8 cellular contexts compared by ENCODE assay signal in genomic region chr3:71127463-71128243, GRCh38.
DNase-seq lines count a peak whose midpoint lies in the region; FAIRE-seq and TF ChIP-seq lines count a peak whose summit lies in the region.

No MANE protein-coding gene starts in this region.

- TF ChIP-seq CTCF in fibroblast of the aortic adventitia (IDR thresholded peaks at IDR 0.05; ENCODE audit: insufficient read depth, low read length), result no peak
- no peak for TF ChIP-seq CTCF in D721Med (IDR thresholded peaks at IDR 0.05; ENCODE audit: insufficient read depth, missing control alignments)

- POLR2A ChIA-PET in activated CD4-positive, alpha-beta memory T cell treated with anti-CD3 and anti-CD28 coated beads, Interleukin-2, amount 10 ng/mL, durations not matched to agents 7 days and 5 days (lab: Charles Lee), result interaction anchor here (0.9 to 4.6 kb wide), 6 partner anchors 12 to 64 kb away, joined by 3 to 76 read pairs (median 7); no protein-coding TSS in a partner anchor

- CTCF ChIA-PET in activated CD4-positive, alpha-beta memory T cell treated with anti-CD3 and anti-CD28 coated beads, Interleukin-2, amount 10 ng/mL, durations not matched to agents 7 days and 5 days (lab: Charles Lee), result interaction anchor here (0.6 to 1.9 kb wide), 2 partner anchors 9 to 12 kb away, joined by 4 to 5 read pairs; no protein-coding TSS in a partner anchor

- H3K27me3 Mint-ChIP-seq in activated CD4-positive, alpha-beta memory T cell treated with anti-CD3 and anti-CD28 coated beads, Interleukin-2, amount 10 ng/mL, durations not matched to agents 7 days and 5 days, result no peaks in the 10 kb centered on the region

- DNase-seq in HT1080 (ENCODE audit: low read depth) (peak; percentile 71), fibroblast of the aortic adventitia (ENCODE audit: low read depth) (peak; percentile 77), CD1c-positive myeloid dendritic cell (ENCODE audit: extremely low spot score) (no peak), D721Med (ENCODE audit: insufficient read length, low spot score) (no peak), H54 (ENCODE audit: insufficient read length, low spot score) (no peak), D341Med (ENCODE audit: low spot score) (no peak)
- peak; percentile 47 for DNase-seq in activated CD4-positive, alpha-beta memory T cell treated with anti-CD3 and anti-CD28 coated beads, Interleukin-2, amount 10 ng/mL, durations not matched to agents 7 days and 5 days
- DNase-seq in stimulated activated CD8-positive, alpha-beta memory T cell treated with anti-CD3 and anti-CD28 coated beads, Interleukin-4, amount 100 ng/mL, for 48 hours, result peak; percentile 52

- peak overlapping the region; percentile 93 for H3K27ac Mint-ChIP-seq in activated CD4-positive, alpha-beta memory T cell treated with anti-CD3 and anti-CD28 coated beads, Interleukin-2, amount 10 ng/mL, durations not matched to agents 7 days and 5 days

- H3K4me3 Mint-ChIP-seq in activated CD4-positive, alpha-beta memory T cell treated with anti-CD3 and anti-CD28 coated beads, Interleukin-2, amount 10 ng/mL, durations not matched to agents 7 days and 5 days, result peak overlapping the region; percentile 89

- H3K4me3 ChIP-seq in fibroblast of the aortic adventitia (ENCODE audit: low read depth, low read length), result peak overlapping the region; percentile 19

- TF ChIP-seq POLR2A in H54 (IDR thresholded peaks at IDR 0.05; ENCODE audit: low read depth, low read length), result no peak

- H3K36me3 Mint-ChIP-seq in activated CD4-positive, alpha-beta memory T cell treated with anti-CD3 and anti-CD28 coated beads, Interleukin-2, amount 10 ng/mL, durations not matched to agents 7 days and 5 days (ENCODE audit: low read depth), result peaks cover 25% of the 10 kb centered on the region

- no peaks in the 10 kb centered on the region for H3K9me3 Mint-ChIP-seq in activated CD4-positive, alpha-beta memory T cell treated with anti-CD3 and anti-CD28 coated beads, Interleukin-2, amount 10 ng/mL, durations not matched to agents 7 days and 5 days

- peaks cover 62% of the 10 kb centered on the region for H3K4me1 Mint-ChIP-seq in activated CD4-positive, alpha-beta memory T cell treated with anti-CD3 and anti-CD28 coated beads, Interleukin-2, amount 10 ng/mL, durations not matched to agents 7 days and 5 days

- FAIRE-seq in D721Med (lab: Jason Lieb, UNC) (no peak), H54 (lab: Jason Lieb, UNC) (no peak)

Comparison
In these comparisons a context has a peak if more than half of its experiments do, and no peak if none do; other contexts are left out.
1. DNase-seq: peak in HT1080 (single experiment), activated CD4-positive, alpha-beta memory T cell treated with anti-CD3 and anti-CD28 coated beads, Interleukin-2, amount 10 ng/mL, durations not matched to agents 7 days and 5 days (single experiment), fibroblast of the aortic adventitia (single experiment) and stimulated activated CD8-positive, alpha-beta memory T cell treated with anti-CD3 and anti-CD28 coated beads, Interleukin-4, amount 100 ng/mL, for 48 hours (single experiment); none in CD1c-positive myeloid dendritic cell (single experiment), D721Med (single experiment), H54 (single experiment) and D341Med (single experiment).